In genomic region chr6:105757512-105758200, GRCh38 we compare ENCODE assay signal across 9 cellular contexts.
DNase-seq lines count a peak whose midpoint lies in the region; ATAC-seq and TF ChIP-seq lines count a peak whose summit lies in the region.
"Had no signal": no experiment of that assay in that cellular context is flagged by ENCODE, and none has a peak within 500 bp of the region (broad histone marks: within the 10 kb centered on the region; RNA-seq: fewer than 3 reads in every experiment).

No MANE protein-coding gene starts in this region.

- H3K4me3 Mint-ChIP-seq in activated CD8-positive, alpha-beta T cell treated with anti-CD3 and anti-CD28 coated beads, Interleukin-2, amount 10 ng/mL, durations not matched to agents 7 days and 5 days, result no peak overlapping the region
- H3K4me3 Mint-ChIP-seq in Caco-2 (ENCODE audit: unreplicated experiment), result no peak overlapping the region

- POLR2A ChIA-PET in activated CD8-positive, alpha-beta T cell treated with anti-CD3 and anti-CD28 coated beads, Interleukin-2, amount 10 ng/mL, durations not matched to agents 7 days and 5 days (lab: Charles Lee), result no interaction called here
- POLR2A ChIA-PET in Caco-2 (lab: Charles Lee), result no interaction called here

- H3K4me1 ChIP-seq in Caco-2, result 0 out of 2 replicates have a peak, but pooled peaks cover 3% of the 10 kb centered on the region

- H3K4me1 Mint-ChIP-seq in activated CD8-positive, alpha-beta T cell treated with anti-CD3 and anti-CD28 coated beads, Interleukin-2, amount 10 ng/mL, durations not matched to agents 7 days and 5 days (ENCODE audit: low read depth), result peaks cover 17% of the 10 kb centered on the region
- peaks cover 21% of the 10 kb centered on the region for H3K4me1 Mint-ChIP-seq in Caco-2 (ENCODE audit: low read depth, unreplicated experiment)

- H3K27me3 ChIP-seq in Caco-2 (replicated peaks; ENCODE audit: control insufficient read depth, insufficient read depth, low read length), result no peaks in the 10 kb centered on the region

- DNase-seq in GM12864 (ENCODE audit: low read depth), result peak; percentile 67
- peak; percentile 48 for DNase-seq in GM20000 (ENCODE audit: low spot score)
- no peak for DNase-seq in activated CD8-positive, alpha-beta T cell treated with anti-CD3 and anti-CD28 coated beads, Interleukin-2, amount 10 ng/mL, durations not matched to agents 7 days and 5 days
- no peak for DNase-seq in left cardiac atrium
- DNase-seq in Caco-2, result no peak
- DNase-seq in activated CD8-positive, alpha-beta memory T cell treated with anti-CD3 and anti-CD28 coated beads, Interleukin-2, amount 50 U/mL, for 4 hours, result no peak
- no peak for DNase-seq in NOMO-1 treated with DMSO at 0.1 percent for 48 hours (lab: John Stamatoyannopoulos, UW; ENCODE audit: unreplicated experiment)
- DNase-seq: posterior cingulate gyrus had no signal

- no peaks in the 10 kb centered on the region for H3K36me3 ChIP-seq in Caco-2 (ENCODE audit: control insufficient read depth, insufficient read depth, low read length)

- no peak overlapping the region for H3K27ac Mint-ChIP-seq in activated CD8-positive, alpha-beta T cell treated with anti-CD3 and anti-CD28 coated beads, Interleukin-2, amount 10 ng/mL, durations not matched to agents 7 days and 5 days
- H3K27ac Mint-ChIP-seq in Caco-2 (ENCODE audit: unreplicated experiment), result no peak overlapping the region

- no peaks in the 10 kb centered on the region for H3K9me3 ChIP-seq in Caco-2

- intact Hi-C loops in left cardiac atrium (cut with DNase I), result no loop called here
- intact Hi-C loops in Caco-2 (cut with micrococcal nuclease; ENCODE audit: unreplicated experiment), result no loop called here

- H3K9me3 Mint-ChIP-seq in activated CD8-positive, alpha-beta T cell treated with anti-CD3 and anti-CD28 coated beads, Interleukin-2, amount 10 ng/mL, durations not matched to agents 7 days and 5 days (ENCODE audit: insufficient read depth), result no peaks in the 10 kb centered on the region
- H3K9me3 Mint-ChIP-seq in Caco-2 (ENCODE audit: unreplicated experiment), result peaks cover 10% of the 10 kb centered on the region

- peaks cover 4% of the 10 kb centered on the region for H3K27me3 Mint-ChIP-seq in activated CD8-positive, alpha-beta T cell treated with anti-CD3 and anti-CD28 coated beads, Interleukin-2, amount 10 ng/mL, durations not matched to agents 7 days and 5 days (ENCODE audit: low read depth)
- no peaks in the 10 kb centered on the region for H3K27me3 Mint-ChIP-seq in Caco-2 (ENCODE audit: insufficient read depth, unreplicated experiment)

- no TSS peak for BruUV-seq in Caco-2 (replicated peaks; lab: Mats Ljungman, UMichigan)

- H3K36me3 Mint-ChIP-seq in activated CD8-positive, alpha-beta T cell treated with anti-CD3 and anti-CD28 coated beads, Interleukin-2, amount 10 ng/mL, durations not matched to agents 7 days and 5 days (ENCODE audit: low read depth), result peaks cover 3% of the 10 kb centered on the region
- no peaks in the 10 kb centered on the region for H3K36me3 Mint-ChIP-seq in Caco-2 (ENCODE audit: insufficient read depth, unreplicated experiment)

- TF ChIP-seq CTCF in GM12864 (IDR thresholded peaks at IDR 0.05; ENCODE audit: low read depth, low read length, missing control alignments), result no peak
- TF ChIP-seq CTCF in GM20000 (IDR thresholded peaks at IDR 0.05; ENCODE audit: extremely low read depth, missing control alignments), result no peak
- TF ChIP-seq CTCF in Caco-2 (IDR thresholded peaks at IDR 0.05; ENCODE audit: insufficient read depth in 1 of 2, low read depth in 1 of 2, low read length in 1 of 2, severe bottlenecking in 1 of 2, unreplicated experiment in 1 of 2), result no peak

- H3K4me3 ChIP-seq in GM12864 (ENCODE audit: low read depth, low read length) (no peak overlapping the region), Caco-2 (ENCODE audit: low read depth, low read length) (no peak overlapping the region)

- peak; percentile 96 for ATAC-seq in HG03354 (IDR thresholded peaks at IDR 0.05; ENCODE audit: poor library complexity, severe bottlenecking, unreplicated experiment)
- peak; percentile 76 for ATAC-seq in activated CD8-positive, alpha-beta T cell treated with anti-CD3 and anti-CD28 coated beads, Interleukin-2, amount 10 ng/mL, durations not matched to agents 7 days and 5 days
- ATAC-seq in left cardiac atrium, result no peak

- CTCF ChIA-PET in activated CD8-positive, alpha-beta T cell treated with anti-CD3 and anti-CD28 coated beads, Interleukin-2, amount 10 ng/mL, durations not matched to agents 7 days and 5 days (lab: Charles Lee), result no interaction called here
- CTCF ChIA-PET in Caco-2 (lab: Charles Lee), result no interaction called here

Comparison
In these comparisons a context has a peak if more than half of its experiments do, and no peak if none do; other contexts are left out.
1. DNase-seq: peak in GM12864 (single experiment) and GM20000 (single experiment); none in activated CD8-positive, alpha-beta T cell treated with anti-CD3 and anti-CD28 coated beads, Interleukin-2, amount 10 ng/mL, durations not matched to agents 7 days and 5 days (single experiment), left cardiac atrium (single experiment), Caco-2 (0 of 2), activated CD8-positive, alpha-beta memory T cell treated with anti-CD3 and anti-CD28 coated beads, Interleukin-2, amount 50 U/mL, for 4 hours (single experiment) and NOMO-1 treated with DMSO at 0.1 percent for 48 hours (single experiment).
2. ATAC-seq: peak in HG03354 (single experiment) and activated CD8-positive, alpha-beta T cell treated with anti-CD3 and anti-CD28 coated beads, Interleukin-2, amount 10 ng/mL, durations not matched to agents 7 days and 5 days (single experiment); none in left cardiac atrium (0 of 2).